ENCODE assay signal across 8 cellular contexts in the genomic region with DNA sequence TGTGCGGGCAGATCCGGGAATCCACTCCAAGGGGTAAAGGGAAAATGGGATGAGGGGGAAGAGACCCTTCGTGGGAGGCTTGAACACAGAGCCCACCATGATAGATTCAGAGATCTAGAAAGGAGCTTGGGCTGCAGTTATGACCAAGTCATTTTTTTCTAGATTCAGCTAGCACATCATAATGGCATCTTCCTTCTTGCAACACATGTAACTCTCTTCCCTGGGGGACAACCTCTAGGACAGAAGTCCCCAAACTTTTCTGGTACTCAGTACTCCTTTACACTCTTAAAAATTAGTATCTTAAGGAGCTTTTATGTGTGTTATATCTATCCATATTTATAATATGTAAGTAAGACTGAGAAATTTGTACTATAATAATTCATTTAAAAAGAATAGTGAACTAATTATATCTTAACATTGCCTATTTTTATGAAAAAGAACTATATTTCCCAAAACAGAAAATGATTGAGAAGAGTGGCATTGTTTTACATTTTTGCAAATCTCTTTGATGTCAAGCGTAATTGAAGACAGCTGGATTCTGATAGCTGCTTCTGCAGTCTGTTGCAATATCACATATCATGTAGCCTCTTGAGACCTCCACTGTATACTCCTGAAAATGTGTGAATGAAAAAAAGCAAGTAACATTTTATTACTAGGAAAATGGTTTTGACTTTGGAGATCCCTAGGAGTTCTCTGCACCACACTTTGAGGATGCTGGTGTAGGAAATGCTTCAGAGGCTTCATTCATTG. TPM values are rescaled to one million over a fixed set of nuclear protein-coding genes. Genes with fewer than 3 reads are reported as not detected.
DNase-seq lines count a peak whose midpoint lies in the region; ATAC-seq, FAIRE-seq and TF ChIP-seq lines count a peak whose summit lies in the region.

No MANE protein-coding gene starts in this region.

- no peak for ATAC-seq in GM19452 (IDR thresholded peaks at IDR 0.05; ENCODE audit: unreplicated experiment)
- no peak for ATAC-seq in HG03442 (IDR thresholded peaks at IDR 0.05; ENCODE audit: unreplicated experiment)
- ATAC-seq in HG02798 (IDR thresholded peaks at IDR 0.05; ENCODE audit: poor library complexity, unreplicated experiment): no peak

- H3K9ac ChIP-seq in NT2/D1 (ENCODE audit: insufficient read length, low read depth) (peak overlapping the region; percentile 95), H1 (replicated peaks in 1 of 4; ENCODE audit: extremely low read depth in 1 of 4, low read depth in 3 of 4, low read length in 3 of 4) (peak overlapping the region in 2 of 4 experiments; percentile 27 to 67; a peak in 3 of 7 replicates)

- H4K20me1 ChIP-seq in H1 (replicated peaks in 1 of 2; ENCODE audit: control insufficient read depth in 1 of 2, insufficient read depth in 2 of 2, low read length in 2 of 2) (no peaks in the 10 kb centered on the region), osteoblast (ENCODE audit: insufficient read depth, low read length) (peaks cover 15% of the 10 kb centered on the region)

- H3K23ac ChIP-seq in H1 (ENCODE audit: insufficient read length): no peak overlapping the region

- H3K14ac ChIP-seq in H1 (ENCODE audit: insufficient read length): no peak overlapping the region

- no peak overlapping the region for H2BK120ac ChIP-seq in H1 (replicated peaks; ENCODE audit: low read depth, low read length)

- no peak overlapping the region for H2BK5ac ChIP-seq in H1 (ENCODE audit: low read depth, low read length)

- no peak overlapping the region for H3K4ac ChIP-seq in H1 (replicated peaks; ENCODE audit: insufficient read length, low read depth, low read length)

- H2BK12ac ChIP-seq in H1 (ENCODE audit: low read depth, low read length): no peak overlapping the region

- no peak for TF ChIP-seq RAD21 in H1 (IDR thresholded peaks at IDR 0.05 in 1 of 2, conservative IDR thresholded peaks at IDR 0.05 in 1 of 2; ENCODE audit: low read depth in 2 of 2, low read length in 2 of 2)

- CTCF ChIA-PET in Caco-2 (lab: Charles Lee): interaction anchor here (0.7 to 3.0 kb wide), 5 partner anchors 141 to 203 kb away, joined by 3 to 25 read pairs (median 8); a partner anchor contains a TSS
- CTCF ChIA-PET in H1 (lab: Charles Lee; ENCODE audit: partially characterized antibody): interaction anchor here (0.7 to 4.7 kb wide), 9 partner anchors 10 to 584 kb away, joined by 3 to 48 read pairs (median 4); no protein-coding TSS in a partner anchor

- TF ChIP-seq CTCF in Caco-2 (IDR thresholded peaks at IDR 0.05; ENCODE audit: insufficient read depth in 1 of 2, low read depth in 1 of 2, low read length in 1 of 2, severe bottlenecking in 1 of 2, unreplicated experiment in 1 of 2): no peak
- TF ChIP-seq CTCF in H1 (IDR thresholded peaks at IDR 0.05; ENCODE audit: control extremely low read depth in 1 of 3, insufficient read depth in 1 of 3, low read depth in 1 of 3, low read length in 3 of 3): no peak
- no peak for TF ChIP-seq CTCF in osteoblast (IDR thresholded peaks at IDR 0.05; ENCODE audit: extremely low read depth, low read depth, low read length)

- 37% methylated on average over 4 of the region's 4 CpGs; no CpG with 5 or more reads in 1 of the 2 experiments for WGBS in H1 (ENCODE audit: extremely low coverage in 1 of 2, insufficient coverage in 1 of 2, insufficient read length in 1 of 2, insufficient replicate concordance in 2 of 2, low coverage in 1 of 2, low lambda C conversion rate in 2 of 2, missing lambda C conversion rate in 1 of 2), 2 experiments

- H3K27me3 Mint-ChIP-seq in Caco-2 (ENCODE audit: insufficient read depth, unreplicated experiment): peaks cover 8% of the 10 kb centered on the region

- H4K91ac ChIP-seq in H1 (replicated peaks; ENCODE audit: insufficient read length, low read length): no peak overlapping the region

- H3K4me1 ChIP-seq in Caco-2 (peaks cover 9% of the 10 kb centered on the region), NT2/D1 (ENCODE audit: insufficient read depth, insufficient read length) (no peaks in the 10 kb centered on the region), H1 (replicated peaks in 1 of 4; ENCODE audit: control insufficient read depth in 3 of 4, insufficient read depth in 4 of 4, low read length in 3 of 4) (peaks cover 0 to 4% (median 3%) of the 10 kb centered on the region in 4 experiments; a peak in 3 of 7 replicates), osteoblast (ENCODE audit: insufficient read depth, low read length) (peaks cover 17% of the 10 kb centered on the region)

- H3K23me2 ChIP-seq in H1 (ENCODE audit: low read depth, low read length): peaks cover 7% of the 10 kb centered on the region

- no peaks in the 10 kb centered on the region for H3K36me3 ChIP-seq in Caco-2 (ENCODE audit: control insufficient read depth, insufficient read depth, low read length)
- H3K36me3 ChIP-seq in NT2/D1 (ENCODE audit: insufficient read depth, insufficient read length, low read length): peaks cover 7% of the 10 kb centered on the region
- no peaks in the 10 kb centered on the region for H3K36me3 ChIP-seq in H1 (ENCODE audit: control insufficient read depth in 2 of 4, insufficient read depth in 4 of 4, low read length in 3 of 4)
- H3K36me3 ChIP-seq in osteoblast (ENCODE audit: insufficient read depth, low read length): no peaks in the 10 kb centered on the region

- H2BK15ac ChIP-seq in H1 (ENCODE audit: low read length): no peak overlapping the region

- DNase-seq in Caco-2: no peak
- no peak for DNase-seq in NT2/D1 (ENCODE audit: low read depth, low spot score)
- no peak for DNase-seq in H1 (ENCODE audit: low read depth in 1 of 2, low spot score in 2 of 2)
- DNase-seq in osteoblast (ENCODE audit: insufficient read length, low spot score, missing footprints): no peak
- DNase-seq in foreskin melanocyte: no peak

- no peaks in the 10 kb centered on the region for H3K36me3 Mint-ChIP-seq in Caco-2 (ENCODE audit: insufficient read depth, unreplicated experiment)

- POLR2A ChIA-PET in Caco-2 (lab: Charles Lee) (interaction anchor here (0.9 to 1.9 kb wide), 4 partner anchors 46 to 167 kb away, joined by 3 to 9 read pairs (median 5); a partner anchor contains a TSS), H1 (lab: Charles Lee; ENCODE audit: partially characterized antibody) (interaction anchor here (1.0 to 1.7 kb wide), 5 partner anchors 12 to 640 kb away, joined by 3 to 10 read pairs (median 3); a partner anchor contains a TSS)

- H2AK5ac ChIP-seq in H1 (ENCODE audit: low read depth, low read length): no peak overlapping the region

- peak overlapping the region; percentile 27; the same call in 1 of the 2 replicates for H3K18ac ChIP-seq in H1 (ENCODE audit: extremely low read depth, low read length)

- H3K4me3 ChIP-seq in Caco-2 (ENCODE audit: low read depth, low read length) (peak overlapping the region; percentile 76), NT2/D1 (ENCODE audit: insufficient read length, low read depth) (peak overlapping the region; percentile 81), H1 (ENCODE audit: extremely low read depth in 1 of 4, insufficient read depth in 2 of 4, low read depth in 3 of 4, low read length in 4 of 4) (peak overlapping the region; percentile 78 to 98 (median 89)), osteoblast (ENCODE audit: insufficient read depth, low read length) (peak overlapping the region; percentile 96)

- H2AFZ ChIP-seq in H1 (ENCODE audit: low read length) (peak overlapping the region; percentile 93), osteoblast (ENCODE audit: low read length) (peak overlapping the region; percentile 98)

- H3K27ac ChIP-seq in H1 (ENCODE audit: low read depth, low read length) (no peak overlapping the region), osteoblast (ENCODE audit: low read depth, low read length) (peak overlapping the region; percentile 80)

- no peak overlapping the region for H2BK20ac ChIP-seq in H1 (ENCODE audit: low read length)

- TF ChIP-seq EP300 in H1 (IDR thresholded peaks at IDR 0.05; ENCODE audit: borderline replicate concordance in 1 of 2, low read depth in 2 of 2, low read length in 2 of 2): no peak

- H4K8ac ChIP-seq in H1 (ENCODE audit: extremely low read depth, insufficient read depth, low read length): 0 out of 2 replicates have a peak overlapping the region, but pooled peaks have one; percentile 72

- no peak for TF ChIP-seq POLR2A in H1 (IDR thresholded peaks at IDR 0.05; ENCODE audit: control extremely low read depth in 1 of 2, low read depth in 2 of 2, low read length in 2 of 2)

- FAIRE-seq in H1 (lab: Jason Lieb, UNC): peak; percentile 36

- H3K79me2 ChIP-seq in H1 (ENCODE audit: control insufficient read depth in 1 of 2, insufficient read depth in 2 of 2, low read length in 2 of 2) (peaks cover 0 to 19% of the 10 kb centered on the region in 2 experiments; a peak in 2 of 4 replicates), osteoblast (ENCODE audit: insufficient read depth, low read length) (peaks cover 57% of the 10 kb centered on the region)

- H3K9me3 ChIP-seq in Caco-2: no peaks in the 10 kb centered on the region
- H3K9me3 ChIP-seq in NT2/D1 (ENCODE audit: insufficient read depth, low read length): no peaks in the 10 kb centered on the region
- no peaks in the 10 kb centered on the region for H3K9me3 ChIP-seq in H1 (ENCODE audit: insufficient read depth in 2 of 2, low read depth in 1 of 2, low read length in 1 of 2)
- H3K9me3 ChIP-seq in osteoblast (ENCODE audit: low read depth, low read length): no peaks in the 10 kb centered on the region

- H3K4me2 ChIP-seq in H1 (ENCODE audit: insufficient read depth in 1 of 2, low read depth in 2 of 2, low read length in 2 of 2) (peak overlapping the region; percentile 78 to 84), osteoblast (ENCODE audit: insufficient read depth, low read length) (peak overlapping the region; percentile 87)

- H3K56ac ChIP-seq in H1 (replicated peaks; ENCODE audit: insufficient read length, low read depth, low read length): no peak overlapping the region

- intact Hi-C loops in Caco-2 (cut with micrococcal nuclease; ENCODE audit: unreplicated experiment): no loop called here

- peaks cover 2% of the 10 kb centered on the region; the same call in 1 of the 2 replicates for H3K79me1 ChIP-seq in H1 (ENCODE audit: low read depth, low read length)

- H3K27ac Mint-ChIP-seq in Caco-2 (ENCODE audit: unreplicated experiment): peak overlapping the region; percentile 51

- H4K5ac ChIP-seq in H1 (ENCODE audit: insufficient read length, low read depth, low read length): no peak overlapping the region

- H3K9me3 Mint-ChIP-seq in Caco-2 (ENCODE audit: unreplicated experiment): no peaks in the 10 kb centered on the region

- TSS peak; percentile 26 for BruUV-seq in Caco-2 (replicated peaks; lab: Mats Ljungman, UMichigan)

- H3K27me3 ChIP-seq in Caco-2 (replicated peaks; ENCODE audit: control insufficient read depth, insufficient read depth, low read length): no peaks in the 10 kb centered on the region
- H3K27me3 ChIP-seq in NT2/D1 (ENCODE audit: insufficient read depth, insufficient read length): peaks cover 36% of the 10 kb centered on the region
- peaks cover 2 to 15% (median 8%) of the 10 kb centered on the region in 4 experiments for H3K27me3 ChIP-seq in H1 (replicated peaks in 1 of 4; ENCODE audit: control insufficient read depth in 3 of 4, extremely low read depth in 1 of 4, insufficient read depth in 3 of 4, low read length in 3 of 4)
- H3K27me3 ChIP-seq in osteoblast (ENCODE audit: insufficient read depth, low read length): peaks cover 4% of the 10 kb centered on the region

- peaks cover 18% of the 10 kb centered on the region for H3K4me1 Mint-ChIP-seq in Caco-2 (ENCODE audit: low read depth, unreplicated experiment)

- peak overlapping the region; percentile 83 for H3K4me3 Mint-ChIP-seq in Caco-2 (ENCODE audit: unreplicated experiment)

RNA-seq across cellular contexts. Expression of a gene that starts 0.9 kb away (rescaled TPM):
- total RNA-seq in Caco-2 (2022) (51.1 and 54.7 TPM in 2 replicates), osteoblast (104 and 105 TPM in 2 replicates)
- total RNA-seq in H1 (2021; fragmentation: NEBNext Ultra II Directional; extraction: Animal tissue kit (Norgen Biotek cat#: 25700)): 45.4 and 49.8 TPM in 2 replicates
- polyA plus RNA-seq in H1 (2011; rRNA removed): 29.3 and 39.3 TPM in 2 replicates
- polyA plus RNA-seq in H1 (2011; cell fraction: cytosol; rRNA removed): 38.9 TPM
- polyA plus RNA-seq in H1 (2011; cell fraction: nucleus; rRNA removed): 26.6 TPM
- 42.3 to 46.9 TPM (median 43.8 TPM) in 4 replicates for polyA plus RNA-seq in H1 (2012, experiment 1 of 2)
- polyA plus RNA-seq in H1 (2012, experiment 2 of 2): 9.1 TPM
- polyA plus RNA-seq in H1 (2013, experiment 1 of 2): 33.5 TPM
- polyA plus RNA-seq in H1 (2013, experiment 2 of 2): 32.2 TPM
- polyA minus RNA-seq in H1 (2011; rRNA and poly(A)+ RNA removed): 59.1 and 87.4 TPM in 2 replicates
- polyA minus RNA-seq in H1 (2011; cell fraction: cytosol; rRNA and poly(A)+ RNA removed): 18.2 TPM
- polyA minus RNA-seq in H1 (2011; cell fraction: nucleus; rRNA and poly(A)+ RNA removed): 21.0 TPM
